Comparison of ENCODE assay signal across 19 cellular contexts in genomic region chr20:46347831-46348230, GRCh38. TPM values are rescaled to one million over a fixed set of nuclear protein-coding genes. Genes with fewer than 3 reads are reported as not detected.
DNase-seq lines count a peak whose midpoint lies in the region; ATAC-seq and TF ChIP-seq lines count a peak whose summit lies in the region.
"Had no signal": no experiment of that assay in that cellular context is flagged by ENCODE, and none has a peak within 500 bp of the region (broad histone marks: within the 10 kb centered on the region; RNA-seq: fewer than 3 reads in every experiment).

No MANE protein-coding gene starts in this region.

- H3K27ac ChIP-seq in heart left ventricle, result no peak overlapping the region
- peak overlapping the region; percentile 41 for H3K27ac ChIP-seq in angular gyrus (ENCODE audit: low read depth, low read length)
- H3K27ac ChIP-seq in WERI-Rb-1, result no peak overlapping the region
- H3K27ac ChIP-seq in coronary artery, result no peak overlapping the region
- H3K27ac ChIP-seq: A549; BLaER1 treated with 17β-estradiol and CSF1 and Interleukin-3, amounts not matched to agents 10 nM and 100 nM; GM23248 had no signal

- WGBS in heart left ventricle, 4 donors, result 67 to 100% (median 70%) methylated on average over 1 to 9 of the region's 9 CpGs

- H3K27me3 ChIP-seq in heart left ventricle (peaks cover 0 to 7% (median 0%) of the 10 kb centered on the region in 9 donors), WERI-Rb-1 (ENCODE audit: insufficient read depth, low read depth, severe bottlenecking) (no peaks in the 10 kb centered on the region)

- intact Hi-C loops in Right ventricle myocardium inferior (cut with DNase I), result loop anchor here (2.0 to 5.0 kb wide), 2 partner anchors 215 to 326 kb away; no protein-coding TSS in a partner anchor
- intact Hi-C loops in heart left ventricle (cut with DNase I), result loop anchor here in 9 of 10 donors (2.0 to 10.0 kb wide), 4 partner anchors 41 to 323 kb away; partner anchors contain the start of gene SLC12A5 (in 3 of the 9)
- intact Hi-C loops in head of caudate nucleus (cut with DNase I), result loop anchor here (2.0 kb wide), 2 partner anchors 41 to 219 kb away; no protein-coding TSS in a partner anchor

- TF ChIP-seq CTCF in heart left ventricle (IDR thresholded peaks at IDR 0.05) (no peak), WERI-Rb-1 (IDR thresholded peaks at IDR 0.05; ENCODE audit: low read depth, low read length) (no peak), coronary artery (IDR thresholded peaks at IDR 0.05) (no peak)

- ATAC-seq in Right ventricle myocardium inferior, result no peak
- ATAC-seq in heart left ventricle, result no peak

- H3K9me3 ChIP-seq in heart left ventricle (no peaks in the 10 kb centered on the region), WERI-Rb-1 (ENCODE audit: severe bottlenecking) (no peaks in the 10 kb centered on the region)
- H3K9me3 ChIP-seq: A549; BLaER1 treated with 17β-estradiol and CSF1 and Interleukin-3, amounts not matched to agents 10 nM and 100 nM had no signal

- peaks cover 0 to 29% (median 12%) of the 10 kb centered on the region in 12 donors for H3K4me1 ChIP-seq in heart left ventricle

- peaks cover 0 to 33% (median 25%) of the 10 kb centered on the region in 9 donors for H3K36me3 ChIP-seq in heart left ventricle
- no peaks in the 10 kb centered on the region; the same call in 1 of the 2 replicates for H3K36me3 ChIP-seq in WERI-Rb-1

- no peak for TF ChIP-seq POLR2A in heart left ventricle (IDR thresholded peaks at IDR 0.05)

- DNase-seq in Right ventricle myocardium inferior (ENCODE audit: missing footprints) (peak; percentile 64), heart left ventricle (no peak), head of caudate nucleus (peak in 41 of 42 donors; percentile 25 to 83 (median 59)), WERI-Rb-1 (no peak), coronary artery (ENCODE audit: low spot score) (no peak)
- no peak for DNase-seq in activated CD4-positive, alpha-beta T cell treated with anti-CD3 and anti-CD28 coated beads, Interleukin-2, amount 50 U/mL, for 48 hours
- DNase-seq in activated CD4-positive, CD25-positive, alpha-beta regulatory T cell treated with anti-CD3 and anti-CD28 coated beads, Interleukin-2, amount 50 U/mL, for 72 hours, result no peak
- DNase-seq: CD8-positive, alpha-beta memory T cell; KBM-7; MV-4-11; NCI-H1436 treated with DMSO at 0.1 percent for 48 hours; NCI-H2029 treated with DMSO at 0.1 percent for 48 hours; NK-92 treated with Interleukin-12 subunit alpha and Interleukin-12 subunit beta, amount 100 ng/mL, for 24 hours; OCI-M1 had no signal

- H3K4me3 ChIP-seq in heart left ventricle (no peak overlapping the region), WERI-Rb-1 (ENCODE audit: low read depth, low read length) (no peak overlapping the region), coronary artery (no peak overlapping the region)
- H3K4me3 ChIP-seq: A549; BLaER1 treated with 17β-estradiol and CSF1 and Interleukin-3, amounts not matched to agents 10 nM and 100 nM; GM23248 had no signal

RNA-seq across cellular contexts. Expression of gene CDH22, which starts 39.5 kb away (rescaled TPM):
- total RNA-seq in Right ventricle myocardium inferior (5.2 TPM), heart left ventricle (under 1 TPM; 0.13 to 0.90 (median 0.50) TPM)
- under 1 TPM; 0.03 to 0.42 TPM for polyA plus RNA-seq in heart left ventricle
- total RNA-seq: CD8-positive, alpha-beta memory T cell; GM23248; RPMI7951 had no signal
- polyA plus RNA-seq: A549; CD8-positive, alpha-beta memory T cell; GM23248 had no signal

RNA-seq across cellular contexts. Expression of gene ELMO2, which starts 58.6 kb away (rescaled TPM):
- total RNA-seq in Right ventricle myocardium inferior (38.7 TPM), heart left ventricle (10 to 100 TPM; 22.7 to 57.5 (median 34.5) TPM)
- 10 to 100 TPM; 14.6 to 29.0 TPM for polyA plus RNA-seq in heart left ventricle

Comparison
In these comparisons a context has a peak if more than half of its experiments do, and no peak if none do; other contexts are left out.
1. DNase-seq: peak in Right ventricle myocardium inferior (single experiment) and head of caudate nucleus (41 of 42); none in heart left ventricle (0 of 5), activated CD4-positive, alpha-beta T cell treated with anti-CD3 and anti-CD28 coated beads, Interleukin-2, amount 50 U/mL, for 48 hours (0 of 2), activated CD4-positive, CD25-positive, alpha-beta regulatory T cell treated with anti-CD3 and anti-CD28 coated beads, Interleukin-2, amount 50 U/mL, for 72 hours (single experiment), WERI-Rb-1 (single experiment) and coronary artery (single experiment).